In genomic region chr17:76716146-76716833, GRCh38 we compare ENCODE assay signal across 1 cellular context.
TF ChIP-seq lines count a peak whose summit lies in the region.

No MANE protein-coding gene starts in this region.

TF ChIP-seq in HEK293, 187 proteins besides CTCF, POLR2A, EP300 and RAD21 (continued from another document):
- TF ChIP-seq ZNF26 (tag by site-specific recombination; IDR thresholded peaks at IDR 0.05) (no peak), KLF10 (tag by site-specific recombination; IDR thresholded peaks at IDR 0.05) (peak; percentile 57), ZNF561 (tag by site-specific recombination; IDR thresholded peaks at IDR 0.05; ENCODE audit: borderline replicate concordance) (peak; percentile 44; the same call in 1 of the 2 replicates), ZBTB8A (tag by site-specific recombination; IDR thresholded peaks at IDR 0.05) (peak; percentile 47; the same call in 1 of the 2 replicates), ZBTB48 (tag by site-specific recombination; IDR thresholded peaks at IDR 0.05) (peak; percentile 95), ZNF843 (tag by site-specific recombination; IDR thresholded peaks at IDR 0.05) (peak; percentile 59; the same call in 1 of the 2 replicates), PRDM6 (tag by site-specific recombination; IDR thresholded peaks at IDR 0.05) (peak; percentile 32; the same call in 1 of the 2 replicates), ZNF10 (tag by site-specific recombination; IDR thresholded peaks at IDR 0.05) (peak; percentile 91), ZNF629 (tag by site-specific recombination; IDR thresholded peaks at IDR 0.05) (peak; percentile 84), ZNF311 (tag by site-specific recombination; IDR thresholded peaks at IDR 0.05; ENCODE audit: borderline replicate concordance) (no peak), MEIS1 (CRISPR knock-in tag; IDR thresholded peaks at IDR 0.05; ENCODE audit: borderline replicate concordance) (no peak), ZNF23 (tag by site-specific recombination; IDR thresholded peaks at IDR 0.05; ENCODE audit: borderline replicate concordance) (no peak), ZBTB7A (tag by site-specific recombination; IDR thresholded peaks at IDR 0.05; ENCODE audit: low read depth) (no peak), ZNF155 (tag by site-specific recombination; IDR thresholded peaks at IDR 0.05) (no peak), KLF8 (tag by site-specific recombination; IDR thresholded peaks at IDR 0.05) (no peak), ZNF24 (tag by site-specific recombination; IDR thresholded peaks at IDR 0.05) (0 out of 2 replicates have a peak, but pooled peaks have one; percentile 32), PRDM10 (tag by site-specific recombination; IDR thresholded peaks at IDR 0.05) (peak; percentile 68; the same call in 1 of the 2 replicates), ZNF335 (tag by site-specific recombination; conservative IDR thresholded peaks at IDR 0.05) (peak; percentile 35; the same call in 1 of the 2 replicates), ZSCAN23 (tag by site-specific recombination; IDR thresholded peaks at IDR 0.05) (no peak), GLIS2 (tag by site-specific recombination; IDR thresholded peaks at IDR 0.05) (no peak), MZF1 (tag by site-specific recombination; IDR thresholded peaks at IDR 0.05; ENCODE audit: borderline replicate concordance) (peak; percentile 21; the same call in 1 of the 2 replicates), ZNF701 (tag by site-specific recombination; IDR thresholded peaks at IDR 0.05) (no peak), ZBTB20 (tag by site-specific recombination; IDR thresholded peaks at IDR 0.05) (peak; percentile 87), ZNF600 (tag by site-specific recombination; IDR thresholded peaks at IDR 0.05) (peak; percentile 98), ZBTB17 (tag by site-specific recombination; IDR thresholded peaks at IDR 0.05) (peak; percentile 98), TCF7L2 (IDR thresholded peaks at IDR 0.05; ENCODE audit: borderline replicate concordance, low read depth, low read length) (no peak), SCRT1 (tag by site-specific recombination; IDR thresholded peaks at IDR 0.05; ENCODE audit: borderline replicate concordance) (peak; percentile 88), GLIS1 (tag by site-specific recombination; IDR thresholded peaks at IDR 0.05) (peak; percentile 78), EGR2 (tag by site-specific recombination; IDR thresholded peaks at IDR 0.05; ENCODE audit: low read depth) (no peak), ZNF596 (tag by site-specific recombination; IDR thresholded peaks at IDR 0.05) (0 out of 2 replicates have a peak, but pooled peaks have one; percentile 5), OSR2 (tag by site-specific recombination; IDR thresholded peaks at IDR 0.05) (0 out of 2 replicates have a peak, but pooled peaks have one; percentile 6), ZNF398 (tag by site-specific recombination; IDR thresholded peaks at IDR 0.05) (no peak), ZBTB21 (tag by site-specific recombination; IDR thresholded peaks at IDR 0.05) (0 out of 2 replicates have a peak, but pooled peaks have one; percentile 44), ZEB2 (tag by site-specific recombination; IDR thresholded peaks at IDR 0.05) (peak; percentile 61), SCRT2 (tag by site-specific recombination; IDR thresholded peaks at IDR 0.05) (peak; percentile 97), ZSCAN30 (tag by site-specific recombination; IDR thresholded peaks at IDR 0.05) (peak; percentile 53)
- TF ChIP-seq, protein P1, sequence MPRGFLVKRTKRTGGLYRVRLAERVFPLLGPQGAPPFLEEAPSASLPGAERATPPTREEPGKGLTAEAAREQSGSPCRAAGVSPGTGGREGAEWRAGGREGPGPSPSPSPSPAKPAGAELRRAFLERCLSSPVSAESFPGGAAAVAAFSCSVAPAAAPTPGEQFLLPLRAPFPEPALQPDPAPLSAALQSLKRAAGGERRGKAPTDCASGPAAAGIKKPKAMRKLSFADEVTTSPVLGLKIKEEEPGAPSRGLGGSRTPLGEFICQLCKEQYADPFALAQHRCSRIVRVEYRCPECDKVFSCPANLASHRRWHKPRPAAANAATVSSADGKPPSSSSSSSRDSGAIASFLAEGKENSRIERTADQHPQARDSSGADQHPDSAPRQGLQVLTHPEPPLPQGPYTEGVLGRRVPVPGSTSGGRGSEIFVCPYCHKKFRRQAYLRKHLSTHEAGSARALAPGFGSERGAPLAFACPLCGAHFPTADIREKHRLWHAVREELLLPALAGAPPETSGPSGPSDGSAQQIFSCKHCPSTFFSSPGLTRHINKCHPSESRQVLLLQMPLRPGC (tag by site-specific recombination; IDR thresholded peaks at IDR 0.05): 0 out of 2 replicates have a peak, but pooled peaks have one; percentile 12
- TF ChIP-seq, protein P2, sequence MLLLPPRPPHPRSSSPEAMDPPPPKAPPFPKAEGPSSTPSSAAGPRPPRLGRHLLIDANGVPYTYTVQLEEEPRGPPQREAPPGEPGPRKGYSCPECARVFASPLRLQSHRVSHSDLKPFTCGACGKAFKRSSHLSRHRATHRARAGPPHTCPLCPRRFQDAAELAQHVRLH (tag by site-specific recombination; IDR thresholded peaks at IDR 0.05): no peak
- TF ChIP-seq, protein P3, sequence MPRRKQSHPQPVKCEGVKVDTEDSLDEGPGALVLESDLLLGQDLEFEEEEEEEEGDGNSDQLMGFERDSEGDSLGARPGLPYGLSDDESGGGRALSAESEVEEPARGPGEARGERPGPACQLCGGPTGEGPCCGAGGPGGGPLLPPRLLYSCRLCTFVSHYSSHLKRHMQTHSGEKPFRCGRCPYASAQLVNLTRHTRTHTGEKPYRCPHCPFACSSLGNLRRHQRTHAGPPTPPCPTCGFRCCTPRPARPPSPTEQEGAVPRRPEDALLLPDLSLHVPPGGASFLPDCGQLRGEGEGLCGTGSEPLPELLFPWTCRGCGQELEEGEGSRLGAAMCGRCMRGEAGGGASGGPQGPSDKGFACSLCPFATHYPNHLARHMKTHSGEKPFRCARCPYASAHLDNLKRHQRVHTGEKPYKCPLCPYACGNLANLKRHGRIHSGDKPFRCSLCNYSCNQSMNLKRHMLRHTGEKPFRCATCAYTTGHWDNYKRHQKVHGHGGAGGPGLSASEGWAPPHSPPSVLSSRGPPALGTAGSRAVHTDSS (tag by site-specific recombination; IDR thresholded peaks at IDR 0.05): no peak
- TF ChIP-seq, protein P4, sequence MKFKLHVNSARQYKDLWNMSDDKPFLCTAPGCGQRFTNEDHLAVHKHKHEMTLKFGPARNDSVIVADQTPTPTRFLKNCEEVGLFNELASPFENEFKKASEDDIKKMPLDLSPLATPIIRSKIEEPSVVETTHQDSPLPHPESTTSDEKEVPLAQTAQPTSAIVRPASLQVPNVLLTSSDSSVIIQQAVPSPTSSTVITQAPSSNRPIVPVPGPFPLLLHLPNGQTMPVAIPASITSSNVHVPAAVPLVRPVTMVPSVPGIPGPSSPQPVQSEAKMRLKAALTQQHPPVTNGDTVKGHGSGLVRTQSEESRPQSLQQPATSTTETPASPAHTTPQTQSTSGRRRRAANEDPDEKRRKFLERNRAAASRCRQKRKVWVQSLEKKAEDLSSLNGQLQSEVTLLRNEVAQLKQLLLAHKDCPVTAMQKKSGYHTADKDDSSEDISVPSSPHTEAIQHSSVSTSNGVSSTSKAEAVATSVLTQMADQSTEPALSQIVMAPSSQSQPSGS (tag by site-specific recombination; IDR thresholded peaks at IDR 0.05; ENCODE audit: low read depth): peak; percentile 50
